Comparison of ENCODE assay signal across 14 cellular contexts in the genomic region with DNA sequence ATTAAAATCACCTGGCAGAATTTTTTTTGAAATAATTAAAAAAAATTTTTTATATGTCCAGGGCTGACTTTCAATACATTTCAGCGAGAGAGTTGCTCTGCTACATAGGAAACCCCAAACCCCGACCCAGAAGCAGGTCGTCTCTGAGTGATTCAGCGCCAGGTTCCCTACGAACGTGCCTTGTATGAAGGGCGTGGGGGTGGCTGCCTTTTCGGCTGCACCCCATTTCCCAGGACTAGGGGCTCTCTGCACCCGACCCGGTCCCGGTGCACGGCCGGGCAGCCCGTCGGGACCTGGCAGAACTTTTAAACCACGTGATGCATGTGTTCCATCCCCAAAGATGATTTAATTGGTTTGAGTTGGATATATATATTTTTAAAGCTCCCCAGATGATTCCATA. TPM values are rescaled to one million over a fixed set of nuclear protein-coding genes. Genes with fewer than 3 reads are reported as not detected.
DNase-seq lines count a peak whose midpoint lies in the region; ATAC-seq and TF ChIP-seq lines count a peak whose summit lies in the region.
"Had no signal": no experiment of that assay in that cellular context is flagged by ENCODE, and none has a peak within 500 bp of the region (broad histone marks: within the 10 kb centered on the region; RNA-seq: fewer than 3 reads in every experiment).

No MANE protein-coding gene starts in this region.

- intact Hi-C loops in activated CD4-positive, alpha-beta memory T cell treated with anti-CD3 and anti-CD28 coated beads for 36 hours (cut with micrococcal nuclease): no loop called here
- intact Hi-C loops in CD8-positive, alpha-beta T cell (cut with DNase I, micrococcal nuclease): no loop called here

- H3K9ac ChIP-seq in MM.1S (ENCODE audit: low read length): 0 out of 2 replicates have a peak overlapping the region, but pooled peaks have one; percentile 34

- peaks cover 25% of the 10 kb centered on the region for H3F3A ChIP-seq in MM.1S (ENCODE audit: insufficient read depth, low read length)

- H3K9me2 ChIP-seq in MM.1S (replicated peaks; ENCODE audit: insufficient read depth, low read length): no peaks in the 10 kb centered on the region

- POLR2A ChIA-PET in activated CD4-positive, alpha-beta memory T cell treated with anti-CD3 and anti-CD28 coated beads, Interleukin-2, amount 10 ng/mL, durations not matched to agents 7 days and 5 days (lab: Charles Lee): interaction anchor here (9.0 kb wide), 1 partner anchor 16 kb away, joined by 124 read pairs; a partner anchor contains a TSS
- POLR2A ChIA-PET in activated CD4-positive, alpha-beta memory T cell treated with anti-CD3 and anti-CD28 coated beads for 36 hours (lab: Charles Lee): no interaction called here
- POLR2A ChIA-PET in CD8-positive, alpha-beta T cell (lab: Charles Lee): no interaction called here

- H3K27ac ChIP-seq in MM.1S (ENCODE audit: low read length) (peak overlapping the region; percentile 90), osteoblast (ENCODE audit: low read depth, low read length) (no peak overlapping the region), foreskin keratinocyte (no peak overlapping the region)
- H3K27ac ChIP-seq in CD8-positive, alpha-beta T cell (ENCODE audit: low read depth, low read length): no peak overlapping the region
- H3K27ac ChIP-seq: 22Rv1 had no signal

- peak; percentile 34 for ATAC-seq in activated T-helper 17 cell treated with anti-CD3 and anti-CD28 coated beads, Interleukin-2, amount 50 U/mL, for 72 hours (replicated peaks)
- ATAC-seq in foreskin keratinocyte: no peak
- no peak for ATAC-seq in CD8-positive, alpha-beta T cell

- H3K36me3 ChIP-seq in MM.1S (replicated peaks; ENCODE audit: insufficient read depth, low read length): no peaks in the 10 kb centered on the region
- H3K36me3 ChIP-seq in osteoblast (ENCODE audit: insufficient read depth, low read length): no peaks in the 10 kb centered on the region
- H3K36me3 ChIP-seq in CD8-positive, alpha-beta T cell (ENCODE audit: insufficient read depth, low read length): no peaks in the 10 kb centered on the region

- H3K4me3 ChIP-seq in MM.1S (ENCODE audit: low read length) (no peak overlapping the region), osteoblast (ENCODE audit: insufficient read depth, low read length) (no peak overlapping the region)
- H3K4me3 ChIP-seq in CD8-positive, alpha-beta T cell (ENCODE audit: low read depth, low read length): no peak overlapping the region

- peaks cover 58% of the 10 kb centered on the region for H3K4me1 ChIP-seq in MM.1S (ENCODE audit: low read length)
- H3K4me1 ChIP-seq in osteoblast (ENCODE audit: insufficient read depth, low read length): peaks cover 6% of the 10 kb centered on the region
- peaks cover 8% of the 10 kb centered on the region for H3K4me1 ChIP-seq in foreskin keratinocyte
- H3K4me1 ChIP-seq in CD8-positive, alpha-beta T cell (ENCODE audit: insufficient read depth, low read length): no peaks in the 10 kb centered on the region

- peaks cover 5% of the 10 kb centered on the region for H3K9me3 Mint-ChIP-seq in activated CD4-positive, alpha-beta memory T cell treated with anti-CD3 and anti-CD28 coated beads, Interleukin-2, amount 10 ng/mL, durations not matched to agents 7 days and 5 days
- H3K9me3 Mint-ChIP-seq in activated CD4-positive, alpha-beta memory T cell treated with anti-CD3 and anti-CD28 coated beads for 36 hours: peaks cover 9% of the 10 kb centered on the region
- H3K9me3 Mint-ChIP-seq in activated T-helper 17 cell treated with anti-CD3 and anti-CD28 coated beads, Interleukin-2, amount 50 U/mL, for 72 hours: no peaks in the 10 kb centered on the region
- peaks cover 5% of the 10 kb centered on the region for H3K9me3 Mint-ChIP-seq in CD8-positive, alpha-beta T cell
- H3K9me3 Mint-ChIP-seq: HFFc6 had no signal

- H3K4me3 Mint-ChIP-seq in activated CD4-positive, alpha-beta memory T cell treated with anti-CD3 and anti-CD28 coated beads, Interleukin-2, amount 10 ng/mL, durations not matched to agents 7 days and 5 days: no peak overlapping the region
- H3K4me3 Mint-ChIP-seq in activated CD4-positive, alpha-beta memory T cell treated with anti-CD3 and anti-CD28 coated beads for 36 hours: no peak overlapping the region
- H3K4me3 Mint-ChIP-seq in activated T-helper 17 cell treated with anti-CD3 and anti-CD28 coated beads, Interleukin-2, amount 50 U/mL, for 72 hours: no peak overlapping the region
- H3K4me3 Mint-ChIP-seq in CD8-positive, alpha-beta T cell: no peak overlapping the region
- H3K4me3 Mint-ChIP-seq: CD14-positive monocyte, HFFc6, IgD-negative memory B cell had no signal

- H4K20me1 ChIP-seq in MM.1S (ENCODE audit: insufficient read depth, low read length) (no peaks in the 10 kb centered on the region), osteoblast (ENCODE audit: insufficient read depth, low read length) (no peaks in the 10 kb centered on the region)

- peak overlapping the region; percentile 31; the same call in 1 of the 2 replicates for H2AFZ ChIP-seq in MM.1S (ENCODE audit: low read length)
- no peak overlapping the region for H2AFZ ChIP-seq in osteoblast (ENCODE audit: low read length)

- H3K27me3 ChIP-seq in MM.1S (replicated peaks; ENCODE audit: insufficient read depth, low read length) (no peaks in the 10 kb centered on the region), osteoblast (ENCODE audit: insufficient read depth, low read length) (no peaks in the 10 kb centered on the region), foreskin keratinocyte (no peaks in the 10 kb centered on the region)
- no peaks in the 10 kb centered on the region for H3K27me3 ChIP-seq in CD8-positive, alpha-beta T cell (ENCODE audit: insufficient read depth, low read length)

- peak overlapping the region; percentile 69 for H3K27ac Mint-ChIP-seq in activated CD4-positive, alpha-beta memory T cell treated with anti-CD3 and anti-CD28 coated beads, Interleukin-2, amount 10 ng/mL, durations not matched to agents 7 days and 5 days
- H3K27ac Mint-ChIP-seq in activated CD4-positive, alpha-beta memory T cell treated with anti-CD3 and anti-CD28 coated beads for 36 hours: no peak overlapping the region
- peak overlapping the region; percentile 80 for H3K27ac Mint-ChIP-seq in activated T-helper 17 cell treated with anti-CD3 and anti-CD28 coated beads, Interleukin-2, amount 50 U/mL, for 72 hours
- H3K27ac Mint-ChIP-seq in CD8-positive, alpha-beta T cell: no peak overlapping the region
- H3K27ac Mint-ChIP-seq: CD14-positive monocyte, HFFc6 had no signal

- peak overlapping the region; percentile 64 for H3K4me2 ChIP-seq in MM.1S (ENCODE audit: low read depth, low read length)
- H3K4me2 ChIP-seq in osteoblast (ENCODE audit: insufficient read depth, low read length): no peak overlapping the region

- H3K79me2 ChIP-seq in MM.1S (ENCODE audit: low read length) (no peaks in the 10 kb centered on the region), osteoblast (ENCODE audit: insufficient read depth, low read length) (no peaks in the 10 kb centered on the region)

- H3K4me1 Mint-ChIP-seq in activated CD4-positive, alpha-beta memory T cell treated with anti-CD3 and anti-CD28 coated beads, Interleukin-2, amount 10 ng/mL, durations not matched to agents 7 days and 5 days: peaks cover 36% of the 10 kb centered on the region
- H3K4me1 Mint-ChIP-seq in activated CD4-positive, alpha-beta memory T cell treated with anti-CD3 and anti-CD28 coated beads for 36 hours (ENCODE audit: low read depth): peaks cover 15% of the 10 kb centered on the region
- peaks cover 14% of the 10 kb centered on the region for H3K4me1 Mint-ChIP-seq in activated T-helper 17 cell treated with anti-CD3 and anti-CD28 coated beads, Interleukin-2, amount 50 U/mL, for 72 hours
- peaks cover 10% of the 10 kb centered on the region for H3K4me1 Mint-ChIP-seq in CD8-positive, alpha-beta T cell (ENCODE audit: low read depth)

- no peaks in the 10 kb centered on the region for H3K36me3 Mint-ChIP-seq in activated CD4-positive, alpha-beta memory T cell treated with anti-CD3 and anti-CD28 coated beads, Interleukin-2, amount 10 ng/mL, durations not matched to agents 7 days and 5 days (ENCODE audit: low read depth)
- H3K36me3 Mint-ChIP-seq in activated CD4-positive, alpha-beta memory T cell treated with anti-CD3 and anti-CD28 coated beads for 36 hours: no peaks in the 10 kb centered on the region
- H3K36me3 Mint-ChIP-seq in activated T-helper 17 cell treated with anti-CD3 and anti-CD28 coated beads, Interleukin-2, amount 50 U/mL, for 72 hours (ENCODE audit: low read depth): peaks cover 6% of the 10 kb centered on the region
- peaks cover 5% of the 10 kb centered on the region for H3K36me3 Mint-ChIP-seq in CD8-positive, alpha-beta T cell
- H3K36me3 Mint-ChIP-seq: CD14-positive monocyte had no signal

- H3K9me3 ChIP-seq in MM.1S (replicated peaks; ENCODE audit: insufficient read depth, low read length) (no peaks in the 10 kb centered on the region), osteoblast (ENCODE audit: low read depth, low read length) (no peaks in the 10 kb centered on the region)
- H3K9me3 ChIP-seq in CD8-positive, alpha-beta T cell (ENCODE audit: low read length): no peaks in the 10 kb centered on the region

- DNase-seq in activated CD4-positive, alpha-beta memory T cell treated with anti-CD3 and anti-CD28 coated beads, Interleukin-2, amount 10 ng/mL, durations not matched to agents 7 days and 5 days: no peak
- DNase-seq in activated CD4-positive, alpha-beta memory T cell treated with anti-CD3 and anti-CD28 coated beads for 36 hours: no peak
- DNase-seq in MM.1S: no peak
- peak; percentile 68 for DNase-seq in osteoblast (ENCODE audit: insufficient read length, low spot score, missing footprints)
- DNase-seq in foreskin keratinocyte: no peak
- DNase-seq in GM10266 (ENCODE audit: extremely low spot score): no peak
- no peak for DNase-seq in CD8-positive, alpha-beta T cell
- DNase-seq: DMS79, HCEC 1CT, HFFc6 had no signal

- TF ChIP-seq CTCF in MM.1S (IDR thresholded peaks at IDR 0.05; ENCODE audit: low read length): no peak
- TF ChIP-seq CTCF in osteoblast (IDR thresholded peaks at IDR 0.05; ENCODE audit: extremely low read depth, low read depth, low read length): no peak
- no peak for TF ChIP-seq CTCF in foreskin keratinocyte (conservative IDR thresholded peaks at IDR 0.05)
- TF ChIP-seq CTCF in GM10266 (IDR thresholded peaks at IDR 0.05; ENCODE audit: control insufficient read depth, insufficient read depth, low read depth, missing control alignments): no peak
- no peak for TF ChIP-seq CTCF in CD8-positive, alpha-beta T cell (IDR thresholded peaks at IDR 0.05)

- H3K27me3 Mint-ChIP-seq in activated CD4-positive, alpha-beta memory T cell treated with anti-CD3 and anti-CD28 coated beads, Interleukin-2, amount 10 ng/mL, durations not matched to agents 7 days and 5 days: no peaks in the 10 kb centered on the region
- H3K27me3 Mint-ChIP-seq in activated CD4-positive, alpha-beta memory T cell treated with anti-CD3 and anti-CD28 coated beads for 36 hours: no peaks in the 10 kb centered on the region
- no peaks in the 10 kb centered on the region for H3K27me3 Mint-ChIP-seq in activated T-helper 17 cell treated with anti-CD3 and anti-CD28 coated beads, Interleukin-2, amount 50 U/mL, for 72 hours
- H3K27me3 Mint-ChIP-seq in CD8-positive, alpha-beta T cell (ENCODE audit: low read depth): no peaks in the 10 kb centered on the region
- H3K27me3 Mint-ChIP-seq: IgD-negative memory B cell had no signal

- CTCF ChIA-PET in activated CD4-positive, alpha-beta memory T cell treated with anti-CD3 and anti-CD28 coated beads, Interleukin-2, amount 10 ng/mL, durations not matched to agents 7 days and 5 days (lab: Charles Lee): interaction anchor here (1.3 kb wide), 1 partner anchor 17 kb away, joined by 3 read pairs; no protein-coding TSS in a partner anchor
- CTCF ChIA-PET in activated CD4-positive, alpha-beta memory T cell treated with anti-CD3 and anti-CD28 coated beads for 36 hours (lab: Charles Lee): interaction anchor here (1.2 kb wide), 2 partner anchors 13 to 19 kb away, joined by 4 to 5 read pairs; no protein-coding TSS in a partner anchor
- CTCF ChIA-PET in CD8-positive, alpha-beta T cell (lab: Charles Lee): no interaction called here

RNA-seq across cellular contexts. Expression of a gene that starts 15.8 kb away (rescaled TPM):
- total RNA-seq in activated CD4-positive, alpha-beta memory T cell treated with anti-CD3 and anti-CD28 coated beads, Interleukin-2, amount 10 ng/mL, durations not matched to agents 7 days and 5 days: 10 to 100 TPM; 16.1 to 16.8 TPM
- total RNA-seq in activated CD4-positive, alpha-beta memory T cell treated with anti-CD3 and anti-CD28 coated beads for 36 hours: 10 to 100 TPM; 11.1 to 12.4 TPM
- total RNA-seq in activated T-helper 17 cell treated with anti-CD3 and anti-CD28 coated beads, Interleukin-2, amount 50 U/mL, for 72 hours: 10 to 100 TPM; 15.0 to 16.4 TPM
- total RNA-seq in osteoblast (9.4 and 10.1 TPM in 2 replicates), foreskin keratinocyte (4.3 TPM in 2 replicates)
- polyA plus RNA-seq in foreskin keratinocyte: 2.0 and 2.4 TPM in 2 replicates
- total RNA-seq in CD8-positive, alpha-beta T cell: 1 to 10 TPM; 3.3 to 3.7 TPM

Comparison
In these comparisons a context has a peak if more than half of its experiments do, and no peak if none do; other contexts are left out.
1. H3K27ac Mint-ChIP-seq: peak in activated CD4-positive, alpha-beta memory T cell treated with anti-CD3 and anti-CD28 coated beads, Interleukin-2, amount 10 ng/mL, durations not matched to agents 7 days and 5 days (single experiment) and activated T-helper 17 cell treated with anti-CD3 and anti-CD28 coated beads, Interleukin-2, amount 50 U/mL, for 72 hours (single experiment); none in activated CD4-positive, alpha-beta memory T cell treated with anti-CD3 and anti-CD28 coated beads for 36 hours (single experiment) and CD8-positive, alpha-beta T cell (single experiment).